In the genomic region with DNA sequence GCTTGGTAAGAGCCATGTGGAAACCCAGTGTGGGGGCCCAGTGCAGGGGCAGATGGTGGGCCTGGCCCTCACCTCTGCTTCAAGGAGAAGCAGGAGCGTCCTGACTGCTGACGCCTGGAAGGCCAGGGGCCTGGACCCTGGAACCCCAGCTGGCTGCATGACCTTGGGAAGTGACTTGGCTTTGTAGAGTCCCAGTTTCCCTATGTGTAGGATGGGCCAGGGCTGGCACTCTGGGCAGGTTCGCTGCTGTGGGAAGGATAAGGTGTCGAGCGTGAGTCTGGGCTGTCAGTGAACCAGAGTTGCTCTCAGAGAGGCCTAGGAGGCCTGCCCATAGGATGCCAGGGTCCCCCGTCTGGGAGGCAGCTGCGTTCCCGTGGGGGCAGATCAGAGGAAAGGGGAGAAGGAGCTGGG, we compare ENCODE assay signal across 18 cellular contexts.
"Had no signal": no experiment of that assay in that cellular context is flagged by ENCODE, and none has a peak within 500 bp of the region (broad histone marks: within the 10 kb centered on the region; RNA-seq: fewer than 3 reads in every experiment).

No MANE protein-coding gene starts in this region.

- H3K4me3 Mint-ChIP-seq: activated CD8-positive, alpha-beta memory T cell treated with anti-CD3 and anti-CD28 coated beads, Interleukin-2, amount 10 ng/mL, durations not matched to agents 7 days and 5 days; stimulated activated naive CD8-positive, alpha-beta T cell treated with anti-CD3 and anti-CD28 coated beads, Interleukin-15, Interleukin-2, amounts not matched to agents 100 ng/mL and 50 ng/mL, for 24 hours; type B pancreatic cell had no signal

- H3K27ac Mint-ChIP-seq: activated CD8-positive, alpha-beta memory T cell treated with anti-CD3 and anti-CD28 coated beads, Interleukin-2, amount 10 ng/mL, durations not matched to agents 7 days and 5 days; stimulated activated naive CD8-positive, alpha-beta T cell treated with anti-CD3 and anti-CD28 coated beads, Interleukin-15, Interleukin-2, amounts not matched to agents 100 ng/mL and 50 ng/mL, for 24 hours; type B pancreatic cell had no signal

- ATAC-seq: activated CD8-positive, alpha-beta memory T cell treated with anti-CD3 and anti-CD28 coated beads, Interleukin-2, amount 10 ng/mL, durations not matched to agents 7 days and 5 days; left cardiac atrium had no signal

- H3K27me3 ChIP-seq: ascending aorta, dorsolateral prefrontal cortex, neutrophil had no signal

- DNase-seq: activated CD4-positive, alpha-beta T cell treated with anti-CD3 and anti-CD28 coated beads for 1 hour; activated CD4-positive, alpha-beta T cell treated with anti-CD3 and anti-CD28 coated beads, Interleukin-2, amount 50 U/mL, for 48 hours; activated CD8-positive, alpha-beta memory T cell treated with anti-CD3 and anti-CD28 coated beads, Interleukin-2, amount 10 ng/mL, durations not matched to agents 7 days and 5 days; activated T-cell treated with anti-CD3 and anti-CD28 coated beads, Interleukin-2, amount 50 U/mL, for 1 hour; left cardiac atrium; naive B cell; retina; stimulated activated CD4-positive, alpha-beta T cell treated with anti-CD3 and anti-CD28 coated beads, Interleukin-4, amount 100 ng/mL, for 4 hours; stimulated activated CD8-positive, alpha-beta memory T cell treated with anti-CD3 and anti-CD28 coated beads, Interleukin-4, amount 100 ng/mL, for 48 hours; T1000 had no signal

- H3K27me3 Mint-ChIP-seq: activated CD8-positive, alpha-beta memory T cell treated with anti-CD3 and anti-CD28 coated beads, Interleukin-2, amount 10 ng/mL, durations not matched to agents 7 days and 5 days; naive B cell; stimulated activated naive CD8-positive, alpha-beta T cell treated with anti-CD3 and anti-CD28 coated beads, Interleukin-15, Interleukin-2, amounts not matched to agents 100 ng/mL and 50 ng/mL, for 24 hours; type B pancreatic cell had no signal

- H3K9me3 Mint-ChIP-seq: naive B cell; stimulated activated naive CD8-positive, alpha-beta T cell treated with anti-CD3 and anti-CD28 coated beads, Interleukin-15, Interleukin-2, amounts not matched to agents 100 ng/mL and 50 ng/mL, for 24 hours; type B pancreatic cell had no signal

- H3K27ac ChIP-seq: ascending aorta, neutrophil, parathyroid adenoma, SK-N-MC, skin epidermis had no signal

- H3K4me3 ChIP-seq: ascending aorta, dorsolateral prefrontal cortex, SK-N-MC, skin epidermis had no signal

- H3K9me3 ChIP-seq: ascending aorta, neutrophil had no signal

- H3K9ac ChIP-seq: parathyroid adenoma had no signal

- H3K36me3 Mint-ChIP-seq: activated CD8-positive, alpha-beta memory T cell treated with anti-CD3 and anti-CD28 coated beads, Interleukin-2, amount 10 ng/mL, durations not matched to agents 7 days and 5 days had no signal

- H3K4me1 ChIP-seq: ascending aorta, parathyroid adenoma had no signal
